13 cellular contexts compared by ENCODE assay signal in genomic region chrX:13093489-13094140, GRCh38. TPM values are rescaled to one million over a fixed set of nuclear protein-coding genes. Genes with fewer than 3 reads are reported as not detected.
DNase-seq lines count a peak whose midpoint lies in the region; ATAC-seq lines count a peak whose summit lies in the region.
"Had no signal": no experiment of that assay in that cellular context is flagged by ENCODE, and none has a peak within 500 bp of the region (broad histone marks: within the 10 kb centered on the region; RNA-seq: fewer than 3 reads in every experiment).

No MANE protein-coding gene starts in this region.

- H3K27ac Mint-ChIP-seq in activated CD4-positive, alpha-beta T cell treated with anti-CD3 and anti-CD28 coated beads, Interleukin-2, amount 10 ng/mL, durations not matched to agents 24 days and 14 days: peak overlapping the region; percentile 94
- H3K27ac Mint-ChIP-seq in stimulated activated naive CD8-positive, alpha-beta T cell treated with anti-CD3 and anti-CD28 coated beads, Interleukin-15, amount 100 ng/mL, for 72 hours: peak overlapping the region; percentile 85 to 88

- peaks cover 40% of the 10 kb centered on the region for H3K4me1 ChIP-seq in effector memory CD4-positive, alpha-beta T cell (ENCODE audit: control insufficient read depth, insufficient read depth, low read length, poor library complexity, severe bottlenecking)

- H3K27me3 Mint-ChIP-seq in activated CD4-positive, alpha-beta T cell treated with anti-CD3 and anti-CD28 coated beads, Interleukin-2, amount 10 ng/mL, durations not matched to agents 24 days and 14 days: no peaks in the 10 kb centered on the region
- no peaks in the 10 kb centered on the region for H3K27me3 Mint-ChIP-seq in stimulated activated naive CD8-positive, alpha-beta T cell treated with anti-CD3 and anti-CD28 coated beads, Interleukin-15, amount 100 ng/mL, for 72 hours

- intact Hi-C loops in activated CD4-positive, alpha-beta T cell treated with anti-CD3 and anti-CD28 coated beads, Interleukin-2, amount 10 ng/mL, durations not matched to agents 24 days and 14 days (cut with micrococcal nuclease): loop anchor here (2.0 to 10.0 kb wide), 9 partner anchors 17 to 934 kb away; partner anchors contain the start of genes GEMIN8, OFD1, PRPS2 and TCEANC

- H3K9me3 Mint-ChIP-seq in activated CD4-positive, alpha-beta T cell treated with anti-CD3 and anti-CD28 coated beads, Interleukin-2, amount 10 ng/mL, durations not matched to agents 24 days and 14 days: no peaks in the 10 kb centered on the region
- H3K9me3 Mint-ChIP-seq in stimulated activated naive CD8-positive, alpha-beta T cell treated with anti-CD3 and anti-CD28 coated beads, Interleukin-15, amount 100 ng/mL, for 72 hours: no peaks in the 10 kb centered on the region

- peak overlapping the region; percentile 97 for H3K27ac ChIP-seq in effector memory CD4-positive, alpha-beta T cell (ENCODE audit: insufficient read depth, low read length, poor library complexity, severe bottlenecking)
- H3K27ac ChIP-seq: suprapubic skin had no signal

- H3K9me3 ChIP-seq in effector memory CD4-positive, alpha-beta T cell (ENCODE audit: control insufficient read depth, low read length): no peaks in the 10 kb centered on the region
- H3K9me3 ChIP-seq: suprapubic skin had no signal

- H3K36me3 ChIP-seq in effector memory CD4-positive, alpha-beta T cell (ENCODE audit: control insufficient read depth, insufficient read depth, low read length): no peaks in the 10 kb centered on the region
- H3K36me3 ChIP-seq: suprapubic skin had no signal

- no peaks in the 10 kb centered on the region for H3K36me3 Mint-ChIP-seq in activated CD4-positive, alpha-beta T cell treated with anti-CD3 and anti-CD28 coated beads, Interleukin-2, amount 10 ng/mL, durations not matched to agents 24 days and 14 days (ENCODE audit: low read depth)

- H3K4me1 Mint-ChIP-seq in activated CD4-positive, alpha-beta T cell treated with anti-CD3 and anti-CD28 coated beads, Interleukin-2, amount 10 ng/mL, durations not matched to agents 24 days and 14 days: peaks cover 59% of the 10 kb centered on the region
- H3K4me1 Mint-ChIP-seq in stimulated activated naive CD8-positive, alpha-beta T cell treated with anti-CD3 and anti-CD28 coated beads, Interleukin-15, amount 100 ng/mL, for 72 hours: peaks cover 76% of the 10 kb centered on the region

- H3K4me3 ChIP-seq in effector memory CD4-positive, alpha-beta T cell (ENCODE audit: insufficient read depth, low read depth, low read length, poor library complexity, severe bottlenecking): no peak overlapping the region
- H3K4me3 ChIP-seq: suprapubic skin had no signal

- H3K4me3 Mint-ChIP-seq in activated CD4-positive, alpha-beta T cell treated with anti-CD3 and anti-CD28 coated beads, Interleukin-2, amount 10 ng/mL, durations not matched to agents 24 days and 14 days: peak overlapping the region; percentile 62
- peak overlapping the region; percentile 65 to 79 for H3K4me3 Mint-ChIP-seq in stimulated activated naive CD8-positive, alpha-beta T cell treated with anti-CD3 and anti-CD28 coated beads, Interleukin-15, amount 100 ng/mL, for 72 hours

- ATAC-seq in stimulated activated naive CD8-positive, alpha-beta T cell treated with anti-CD3 and anti-CD28 coated beads, Interleukin-15, amount 100 ng/mL, for 72 hours: peak; percentile 21
- no peak for ATAC-seq in GM21447 (IDR thresholded peaks at IDR 0.05; ENCODE audit: unreplicated experiment)
- ATAC-seq in HG02840 (IDR thresholded peaks at IDR 0.05; ENCODE audit: low FRiP score, unreplicated experiment): no peak

- in situ Hi-C loops in KBM-7 (cut with MboI; ENCODE audit: low pct_unique_long_range_greater_than_20kb, low sequenced_read_pairs): loop anchor here (25.0 kb wide), 1 partner anchor 394 kb away; no protein-coding TSS in a partner anchor

- DNase-seq in activated CD8-positive, alpha-beta memory T cell treated with anti-CD3 and anti-CD28 coated beads, Interleukin-2, amount 50 U/mL, for 4 hours: peak; percentile 28
- DNase-seq in activated CD8-positive, alpha-beta memory T cell treated with anti-CD3 and anti-CD28 coated beads for 24 hours: no peak
- DNase-seq in activated CD4-positive, alpha-beta T cell treated with anti-CD3 and anti-CD28 coated beads, Interleukin-2, amount 10 ng/mL, durations not matched to agents 24 days and 14 days: no peak
- peak in 2 of 3 donors; percentile 1 to 14 for DNase-seq in effector memory CD4-positive, alpha-beta T cell
- DNase-seq in stimulated activated naive CD8-positive, alpha-beta T cell treated with anti-CD3 and anti-CD28 coated beads, Interleukin-15, amount 100 ng/mL, for 72 hours: no peak
- DNase-seq in KBM-7: no peak
- DNase-seq: DMS79, left colon, NCI-H446 had no signal

- H3K27me3 ChIP-seq in effector memory CD4-positive, alpha-beta T cell (replicated peaks; ENCODE audit: control insufficient read depth, insufficient read depth, low read length, poor library complexity, severe bottlenecking): no peaks in the 10 kb centered on the region
- H3K27me3 ChIP-seq: suprapubic skin had no signal

RNA-seq across cellular contexts. Expression of gene FAM9C, which starts 49.2 kb away (rescaled TPM):
- total RNA-seq in activated CD4-positive, alpha-beta T cell treated with anti-CD3 and anti-CD28 coated beads, Interleukin-2, amount 10 ng/mL, durations not matched to agents 24 days and 14 days: not detected in 2 replicates
- total RNA-seq: M059J, suprapubic skin had no signal

Comparison
In these comparisons a context has a peak if more than half of its experiments do, and no peak if none do; other contexts are left out.
1. DNase-seq: peak in activated CD8-positive, alpha-beta memory T cell treated with anti-CD3 and anti-CD28 coated beads, Interleukin-2, amount 50 U/mL, for 4 hours (single experiment) and effector memory CD4-positive, alpha-beta T cell (2 of 3); none in activated CD8-positive, alpha-beta memory T cell treated with anti-CD3 and anti-CD28 coated beads for 24 hours (single experiment), activated CD4-positive, alpha-beta T cell treated with anti-CD3 and anti-CD28 coated beads, Interleukin-2, amount 10 ng/mL, durations not matched to agents 24 days and 14 days (single experiment), stimulated activated naive CD8-positive, alpha-beta T cell treated with anti-CD3 and anti-CD28 coated beads, Interleukin-15, amount 100 ng/mL, for 72 hours (0 of 2) and KBM-7 (single experiment).